In genomic region chr1:2925291-2925690, GRCh38 we compare ENCODE assay signal across 8 cellular contexts.
"Had no signal": no experiment of that assay in that cellular context is flagged by ENCODE, and none has a peak within 500 bp of the region (broad histone marks: within the 10 kb centered on the region; RNA-seq: fewer than 3 reads in every experiment).

No MANE protein-coding gene starts in this region.

- DNase-seq: GOT3, H7, HFFc6 had no signal

- H3K27ac ChIP-seq: GM23248, HL-60 had no signal

- H3K36me3 ChIP-seq: HAP-1 had no signal

- ATAC-seq: HCT116, HepG2 had no signal

- H3K4me3 ChIP-seq: GM23248, HAP-1 had no signal

- H3K9me3 ChIP-seq: HAP-1 had no signal

- H3K4me1 ChIP-seq: HAP-1 had no signal
